Comparison of ENCODE assay signal across 9 cellular contexts in genomic region chr3:123605789-123606234, GRCh38. TPM values are rescaled to one million over a fixed set of nuclear protein-coding genes. Genes with fewer than 3 reads are reported as not detected.
DNase-seq lines count a peak whose midpoint lies in the region; ATAC-seq and TF ChIP-seq lines count a peak whose summit lies in the region.
"Had no signal": no experiment of that assay in that cellular context is flagged by ENCODE, and none has a peak within 500 bp of the region (broad histone marks: within the 10 kb centered on the region; RNA-seq: fewer than 3 reads in every experiment).

No MANE protein-coding gene starts in this region.

- no peaks in the 10 kb centered on the region for H3K9me3 Mint-ChIP-seq in natural killer cell

- no peaks in the 10 kb centered on the region for H3K4me1 Mint-ChIP-seq in natural killer cell

- H3K36me3 Mint-ChIP-seq in natural killer cell: no peaks in the 10 kb centered on the region

- intact Hi-C loops in natural killer cell (cut with micrococcal nuclease): no loop called here

- peak; percentile 70 for ATAC-seq in GM19452 (IDR thresholded peaks at IDR 0.05; ENCODE audit: unreplicated experiment)
- peak; percentile 45 for ATAC-seq in HG03521 (IDR thresholded peaks at IDR 0.05; ENCODE audit: unreplicated experiment)
- no peak for ATAC-seq in natural killer cell
- ATAC-seq in HG03460 (IDR thresholded peaks at IDR 0.05; ENCODE audit: unreplicated experiment): no peak

- no peak for TF ChIP-seq CTCF in fibroblast of mammary gland (conservative IDR thresholded peaks at IDR 0.05; ENCODE audit: control insufficient read depth, insufficient read depth, low read depth, low read length)
- TF ChIP-seq CTCF in natural killer cell (IDR thresholded peaks at IDR 0.05): no peak

- in situ Hi-C loops in ACHN (cut with HindIII; ENCODE audit: low pct_ligation_motif_present, low pct_unique_long_range_greater_than_20kb, low sequenced_read_pairs): no loop called here

- peak; percentile 30 for DNase-seq in ACHN
- DNase-seq in fibroblast of mammary gland (ENCODE audit: low read depth): peak; percentile 19
- DNase-seq in superior temporal gyrus (ENCODE audit: extremely low spot score): no peak
- DNase-seq in natural killer cell: no peak
- no peak for DNase-seq in NCI-H748 treated with DMSO at 0.1 percent for 48 hours (lab: John Stamatoyannopoulos, UW)
- DNase-seq: testis had no signal

- H3K4me3 ChIP-seq in fibroblast of mammary gland (ENCODE audit: control insufficient read depth, low read depth, low read length): no peak overlapping the region
- H3K4me3 ChIP-seq: testis had no signal

- H3K4me3 Mint-ChIP-seq in natural killer cell: no peak overlapping the region

- no peak overlapping the region for H3K27ac Mint-ChIP-seq in natural killer cell

- no peaks in the 10 kb centered on the region for H3K27me3 Mint-ChIP-seq in natural killer cell (ENCODE audit: low read depth in 2 of 2)

RNA-seq across cellular contexts. Expression of gene HACD2, which starts 21.0 kb away (rescaled TPM):
- 10 to 100 TPM; 16.1 to 34.1 (median 24.6) TPM for total RNA-seq in natural killer cell

Comparison
In these comparisons a context has a peak if more than half of its experiments do, and no peak if none do; other contexts are left out.
1. DNase-seq: peak in ACHN (single experiment) and fibroblast of mammary gland (single experiment); none in superior temporal gyrus (single experiment), natural killer cell (single experiment) and NCI-H748 treated with DMSO at 0.1 percent for 48 hours (single experiment).
2. ATAC-seq: peak in GM19452 (single experiment) and HG03521 (single experiment); none in natural killer cell (0 of 3) and HG03460 (single experiment).